ENCODE assay signal across 1 cellular context in the genomic region with DNA sequence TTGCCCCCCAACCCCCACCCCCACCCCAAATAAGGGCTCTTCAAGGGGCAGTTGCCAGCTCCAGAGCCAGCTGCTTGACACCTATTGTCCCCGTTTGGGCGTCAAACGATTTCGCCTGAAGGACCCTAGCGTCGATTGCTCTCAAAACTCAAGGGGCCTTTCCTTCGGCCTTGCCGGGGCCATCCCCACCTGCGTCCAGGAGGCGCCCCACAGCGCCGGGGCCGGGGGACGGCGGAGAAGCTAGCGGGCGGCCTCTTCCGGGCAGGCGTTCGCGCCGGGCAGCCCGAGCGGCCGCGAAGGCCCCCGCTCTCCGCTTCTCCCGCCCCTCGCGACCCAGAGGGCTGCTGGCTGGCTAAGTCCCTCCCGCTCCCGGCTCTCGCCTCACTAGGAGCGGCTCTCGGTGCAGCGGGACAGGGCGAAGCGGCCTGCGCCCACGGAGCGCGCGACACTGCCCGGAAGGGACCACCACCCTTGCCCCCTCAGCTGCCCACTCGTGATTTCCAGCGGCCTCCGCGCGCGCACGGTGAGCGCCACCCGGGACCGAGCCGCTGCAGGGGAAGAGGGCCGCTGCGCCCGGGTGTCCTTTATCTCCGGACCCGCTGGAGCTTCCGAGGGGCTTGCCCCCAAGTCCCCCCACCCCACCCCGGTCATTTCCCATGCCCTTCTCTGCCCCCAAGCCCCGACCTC.
TF ChIP-seq lines count a peak whose summit lies in the region.

A gene with protein sequence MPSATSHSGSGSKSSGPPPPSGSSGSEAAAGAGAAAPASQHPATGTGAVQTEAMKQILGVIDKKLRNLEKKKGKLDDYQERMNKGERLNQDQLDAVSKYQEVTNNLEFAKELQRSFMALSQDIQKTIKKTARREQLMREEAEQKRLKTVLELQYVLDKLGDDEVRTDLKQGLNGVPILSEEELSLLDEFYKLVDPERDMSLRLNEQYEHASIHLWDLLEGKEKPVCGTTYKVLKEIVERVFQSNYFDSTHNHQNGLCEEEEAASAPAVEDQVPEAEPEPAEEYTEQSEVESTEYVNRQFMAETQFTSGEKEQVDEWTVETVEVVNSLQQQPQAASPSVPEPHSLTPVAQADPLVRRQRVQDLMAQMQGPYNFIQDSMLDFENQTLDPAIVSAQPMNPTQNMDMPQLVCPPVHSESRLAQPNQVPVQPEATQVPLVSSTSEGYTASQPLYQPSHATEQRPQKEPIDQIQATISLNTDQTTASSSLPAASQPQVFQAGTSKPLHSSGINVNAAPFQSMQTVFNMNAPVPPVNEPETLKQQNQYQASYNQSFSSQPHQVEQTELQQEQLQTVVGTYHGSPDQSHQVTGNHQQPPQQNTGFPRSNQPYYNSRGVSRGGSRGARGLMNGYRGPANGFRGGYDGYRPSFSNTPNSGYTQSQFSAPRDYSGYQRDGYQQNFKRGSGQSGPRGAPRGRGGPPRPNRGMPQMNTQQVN (plus strand): TSS at position 383 of the 687 bp plus-strand sequence. CDS start 690 bp downstream, outside the sequence.

TF ChIP-seq in HepG2, 621 proteins besides CTCF, POLR2A, EP300 and RAD21 (continued from another document and continues in another):
- TF ChIP-seq, protein P1, sequence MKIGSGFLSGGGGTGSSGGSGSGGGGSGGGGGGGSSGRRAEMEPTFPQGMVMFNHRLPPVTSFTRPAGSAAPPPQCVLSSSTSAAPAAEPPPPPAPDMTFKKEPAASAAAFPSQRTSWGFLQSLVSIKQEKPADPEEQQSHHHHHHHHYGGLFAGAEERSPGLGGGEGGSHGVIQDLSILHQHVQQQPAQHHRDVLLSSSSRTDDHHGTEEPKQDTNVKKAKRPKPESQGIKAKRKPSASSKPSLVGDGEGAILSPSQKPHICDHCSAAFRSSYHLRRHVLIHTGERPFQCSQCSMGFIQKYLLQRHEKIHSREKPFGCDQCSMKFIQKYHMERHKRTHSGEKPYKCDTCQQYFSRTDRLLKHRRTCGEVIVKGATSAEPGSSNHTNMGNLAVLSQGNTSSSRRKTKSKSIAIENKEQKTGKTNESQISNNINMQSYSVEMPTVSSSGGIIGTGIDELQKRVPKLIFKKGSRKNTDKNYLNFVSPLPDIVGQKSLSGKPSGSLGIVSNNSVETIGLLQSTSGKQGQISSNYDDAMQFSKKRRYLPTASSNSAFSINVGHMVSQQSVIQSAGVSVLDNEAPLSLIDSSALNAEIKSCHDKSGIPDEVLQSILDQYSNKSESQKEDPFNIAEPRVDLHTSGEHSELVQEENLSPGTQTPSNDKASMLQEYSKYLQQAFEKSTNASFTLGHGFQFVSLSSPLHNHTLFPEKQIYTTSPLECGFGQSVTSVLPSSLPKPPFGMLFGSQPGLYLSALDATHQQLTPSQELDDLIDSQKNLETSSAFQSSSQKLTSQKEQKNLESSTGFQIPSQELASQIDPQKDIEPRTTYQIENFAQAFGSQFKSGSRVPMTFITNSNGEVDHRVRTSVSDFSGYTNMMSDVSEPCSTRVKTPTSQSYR (CRISPR knock-in tag; IDR thresholded peaks at IDR 0.05; ENCODE audit: borderline replicate concordance), result no peak
- TF ChIP-seq FOXA3 (CRISPR knock-in tag; IDR thresholded peaks at IDR 0.05) (peak; percentile 28; the same call in 1 of the 2 replicates), REXO4 (CRISPR knock-in tag; IDR thresholded peaks at IDR 0.05; ENCODE audit: borderline replicate concordance) (no peak), RORA (CRISPR knock-in tag; IDR thresholded peaks at IDR 0.05) (no peak), ZBTB3 (CRISPR knock-in tag; IDR thresholded peaks at IDR 0.05; ENCODE audit: borderline replicate concordance, low read depth) (0 out of 2 replicates have a peak, but pooled peaks have one; percentile 49), NR2F6 (IDR thresholded peaks at IDR 0.05) (no peak), NR2F6 (CRISPR knock-in tag; IDR thresholded peaks at IDR 0.05) (0 out of 2 replicates have a peak, but pooled peaks have one; percentile 7), ZNF333 (CRISPR knock-in tag; IDR thresholded peaks at IDR 0.05; ENCODE audit: borderline replicate concordance) (peak; percentile 94; the same call in 1 of the 2 replicates), FOSL1 (CRISPR knock-in tag; IDR thresholded peaks at IDR 0.05; ENCODE audit: borderline replicate concordance) (no peak), ZEB1 (IDR thresholded peaks at IDR 0.05; ENCODE audit: insufficient replicate concordance, low read depth) (no peak), HES4 (CRISPR knock-in tag; IDR thresholded peaks at IDR 0.05; ENCODE audit: borderline replicate concordance) (peak; percentile 80; the same call in 1 of the 2 replicates), MATR3 (CRISPR knock-in tag; IDR thresholded peaks at IDR 0.05) (no peak), ZNF446 (CRISPR knock-in tag; IDR thresholded peaks at IDR 0.05) (no peak), ZNF136 (CRISPR knock-in tag; IDR thresholded peaks at IDR 0.05; ENCODE audit: low read depth) (no peak), PAX8 (CRISPR knock-in tag; IDR thresholded peaks at IDR 0.05; ENCODE audit: borderline replicate concordance) (no peak), ZNF777 (CRISPR knock-in tag; IDR thresholded peaks at IDR 0.05) (no peak; the same call in 1 of the 2 replicates), SIN3B (IDR thresholded peaks at IDR 0.05; ENCODE audit: low read length) (no peak), ZNF34 (CRISPR knock-in tag; IDR thresholded peaks at IDR 0.05; ENCODE audit: borderline replicate concordance) (0 out of 2 replicates have a peak, but pooled peaks have one; percentile 71), ZNF263 (CRISPR knock-in tag; IDR thresholded peaks at IDR 0.05) (peak; percentile 58; the same call in 1 of the 2 replicates), ZNF549 (CRISPR knock-in tag; IDR thresholded peaks at IDR 0.05) (no peak), BORCS8-MEF2B (CRISPR knock-in tag; IDR thresholded peaks at IDR 0.05) (no peak), ZMAT3 (CRISPR knock-in tag; conservative IDR thresholded peaks at IDR 0.05) (peak; percentile 25; the same call in 1 of the 2 replicates), ZNF709 (CRISPR knock-in tag; IDR thresholded peaks at IDR 0.05) (peak; percentile 59; the same call in 1 of the 2 replicates), SNRNP70 (IDR thresholded peaks at IDR 0.05; ENCODE audit: low read depth, low read length) (no peak), RARA (CRISPR knock-in tag; IDR thresholded peaks at IDR 0.05) (no peak), MED1 (CRISPR knock-in tag; IDR thresholded peaks at IDR 0.05) (peak; percentile 59), FOSL2 (CRISPR knock-in tag; IDR thresholded peaks at IDR 0.05) (0 out of 2 replicates have a peak, but pooled peaks have one; percentile 4), HNRNPK (IDR thresholded peaks at IDR 0.05; ENCODE audit: low read depth, low read length, poor library complexity, severe bottlenecking) (peak; percentile 89), ZNF7 (CRISPR knock-in tag; IDR thresholded peaks at IDR 0.05) (no peak), ZSCAN25 (CRISPR knock-in tag; IDR thresholded peaks at IDR 0.05) (0 out of 2 replicates have a peak, but pooled peaks have one; percentile 32), CBFB (CRISPR knock-in tag; IDR thresholded peaks at IDR 0.05) (peak; percentile 44; the same call in 1 of the 2 replicates), ZNF101 (CRISPR knock-in tag; IDR thresholded peaks at IDR 0.05; ENCODE audit: borderline replicate concordance, low read depth) (no peak), MBD4 (IDR thresholded peaks at IDR 0.05; ENCODE audit: borderline replicate concordance, low read length) (no peak), ZNF367 (CRISPR knock-in tag; IDR thresholded peaks at IDR 0.05; ENCODE audit: borderline replicate concordance) (no peak)
- TF ChIP-seq, protein P2, sequence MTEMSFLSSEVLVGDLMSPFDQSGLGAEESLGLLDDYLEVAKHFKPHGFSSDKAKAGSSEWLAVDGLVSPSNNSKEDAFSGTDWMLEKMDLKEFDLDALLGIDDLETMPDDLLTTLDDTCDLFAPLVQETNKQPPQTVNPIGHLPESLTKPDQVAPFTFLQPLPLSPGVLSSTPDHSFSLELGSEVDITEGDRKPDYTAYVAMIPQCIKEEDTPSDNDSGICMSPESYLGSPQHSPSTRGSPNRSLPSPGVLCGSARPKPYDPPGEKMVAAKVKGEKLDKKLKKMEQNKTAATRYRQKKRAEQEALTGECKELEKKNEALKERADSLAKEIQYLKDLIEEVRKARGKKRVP (CRISPR knock-in tag; IDR thresholded peaks at IDR 0.05), result peak in 1 of 2 experiments; percentile 37; a peak in 2 of 4 replicates
- TF ChIP-seq, protein P3, sequence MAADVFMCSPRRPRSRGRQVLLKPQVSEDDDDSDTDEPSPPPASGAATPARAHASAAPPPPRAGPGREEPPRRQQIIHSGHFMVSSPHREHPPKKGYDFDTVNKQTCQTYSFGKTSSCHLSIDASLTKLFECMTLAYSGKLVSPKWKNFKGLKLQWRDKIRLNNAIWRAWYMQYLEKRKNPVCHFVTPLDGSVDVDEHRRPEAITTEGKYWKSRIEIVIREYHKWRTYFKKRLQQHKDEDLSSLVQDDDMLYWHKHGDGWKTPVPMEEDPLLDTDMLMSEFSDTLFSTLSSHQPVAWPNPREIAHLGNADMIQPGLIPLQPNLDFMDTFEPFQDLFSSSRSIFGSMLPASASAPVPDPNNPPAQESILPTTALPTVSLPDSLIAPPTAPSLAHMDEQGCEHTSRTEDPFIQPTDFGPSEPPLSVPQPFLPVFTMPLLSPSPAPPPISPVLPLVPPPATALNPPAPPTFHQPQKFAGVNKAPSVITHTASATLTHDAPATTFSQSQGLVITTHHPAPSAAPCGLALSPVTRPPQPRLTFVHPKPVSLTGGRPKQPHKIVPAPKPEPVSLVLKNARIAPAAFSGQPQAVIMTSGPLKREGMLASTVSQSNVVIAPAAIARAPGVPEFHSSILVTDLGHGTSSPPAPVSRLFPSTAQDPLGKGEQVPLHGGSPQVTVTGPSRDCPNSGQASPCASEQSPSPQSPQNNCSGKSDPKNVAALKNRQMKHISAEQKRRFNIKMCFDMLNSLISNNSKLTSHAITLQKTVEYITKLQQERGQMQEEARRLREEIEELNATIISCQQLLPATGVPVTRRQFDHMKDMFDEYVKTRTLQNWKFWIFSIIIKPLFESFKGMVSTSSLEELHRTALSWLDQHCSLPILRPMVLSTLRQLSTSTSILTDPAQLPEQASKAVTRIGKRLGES (CRISPR knock-in tag; IDR thresholded peaks at IDR 0.05; ENCODE audit: borderline replicate concordance), result no peak
- TF ChIP-seq, protein P4, sequence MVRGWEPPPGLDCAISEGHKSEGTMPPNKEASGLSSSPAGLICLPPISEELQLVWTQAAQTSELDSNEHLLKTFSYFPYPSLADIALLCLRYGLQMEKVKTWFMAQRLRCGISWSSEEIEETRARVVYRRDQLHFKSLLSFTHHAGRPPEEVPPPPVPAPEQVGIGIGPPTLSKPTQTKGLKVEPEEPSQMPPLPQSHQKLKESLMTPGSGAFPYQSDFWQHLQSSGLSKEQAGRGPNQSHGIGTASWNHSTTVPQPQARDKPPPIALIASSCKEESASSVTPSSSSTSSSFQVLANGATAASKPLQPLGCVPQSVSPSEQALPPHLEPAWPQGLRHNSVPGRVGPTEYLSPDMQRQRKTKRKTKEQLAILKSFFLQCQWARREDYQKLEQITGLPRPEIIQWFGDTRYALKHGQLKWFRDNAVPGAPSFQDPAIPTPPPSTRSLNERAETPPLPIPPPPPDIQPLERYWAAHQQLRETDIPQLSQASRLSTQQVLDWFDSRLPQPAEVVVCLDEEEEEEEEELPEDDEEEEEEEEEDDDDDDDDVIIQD (CRISPR knock-in tag; IDR thresholded peaks at IDR 0.05; ENCODE audit: low read depth), result no peak
- TF ChIP-seq, protein P5, sequence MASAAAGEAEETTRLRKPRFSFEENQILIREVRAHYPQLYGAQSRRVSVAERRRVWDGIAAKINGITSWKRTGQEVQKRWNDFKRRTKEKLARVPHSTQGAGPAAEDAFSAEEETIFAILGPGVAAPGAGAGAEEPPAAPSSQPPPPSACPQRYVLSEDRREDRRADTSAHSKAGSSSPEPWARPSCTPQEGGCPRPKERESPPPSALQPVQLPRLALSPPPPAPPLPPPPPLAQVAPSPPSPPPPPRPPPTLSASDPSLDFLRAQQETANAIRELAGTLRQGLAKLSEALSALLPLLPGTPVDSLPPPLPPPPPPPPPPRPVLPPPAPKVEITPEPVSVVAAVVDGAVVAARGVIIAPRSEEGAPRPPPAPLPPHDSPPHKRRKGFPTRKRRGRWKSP (CRISPR knock-in tag; IDR thresholded peaks at IDR 0.05), result peak; percentile 70; the same call in 1 of the 2 replicates
- TF ChIP-seq, protein P6, sequence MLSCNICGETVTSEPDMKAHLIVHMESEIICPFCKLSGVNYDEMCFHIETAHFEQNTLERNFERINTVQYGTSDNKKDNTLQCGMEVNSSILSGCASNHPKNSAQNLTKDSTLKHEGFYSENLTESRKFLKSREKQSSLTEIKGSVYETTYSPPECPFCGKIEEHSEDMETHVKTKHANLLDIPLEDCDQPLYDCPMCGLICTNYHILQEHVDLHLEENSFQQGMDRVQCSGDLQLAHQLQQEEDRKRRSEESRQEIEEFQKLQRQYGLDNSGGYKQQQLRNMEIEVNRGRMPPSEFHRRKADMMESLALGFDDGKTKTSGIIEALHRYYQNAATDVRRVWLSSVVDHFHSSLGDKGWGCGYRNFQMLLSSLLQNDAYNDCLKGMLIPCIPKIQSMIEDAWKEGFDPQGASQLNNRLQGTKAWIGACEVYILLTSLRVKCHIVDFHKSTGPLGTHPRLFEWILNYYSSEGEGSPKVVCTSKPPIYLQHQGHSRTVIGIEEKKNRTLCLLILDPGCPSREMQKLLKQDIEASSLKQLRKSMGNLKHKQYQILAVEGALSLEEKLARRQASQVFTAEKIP (CRISPR knock-in tag; IDR thresholded peaks at IDR 0.05; ENCODE audit: borderline replicate concordance), result no peak
- TF ChIP-seq, protein P7, sequence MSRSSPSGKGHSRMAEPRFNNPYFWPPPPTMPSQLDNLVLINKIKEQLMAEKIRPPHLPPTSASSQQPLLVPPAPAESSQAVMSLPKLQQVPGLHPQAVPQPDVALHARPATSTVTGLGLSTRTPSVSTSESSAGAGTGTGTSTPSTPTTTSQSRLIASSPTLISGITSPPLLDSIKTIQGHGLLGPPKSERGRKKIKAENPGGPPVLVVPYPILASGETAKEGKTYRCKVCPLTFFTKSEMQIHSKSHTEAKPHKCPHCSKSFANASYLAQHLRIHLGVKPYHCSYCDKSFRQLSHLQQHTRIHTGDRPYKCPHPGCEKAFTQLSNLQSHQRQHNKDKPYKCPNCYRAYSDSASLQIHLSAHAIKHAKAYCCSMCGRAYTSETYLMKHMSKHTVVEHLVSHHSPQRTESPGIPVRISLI (CRISPR knock-in tag; IDR thresholded peaks at IDR 0.05; ENCODE audit: borderline replicate concordance), result no peak
- TF ChIP-seq, protein P8, sequence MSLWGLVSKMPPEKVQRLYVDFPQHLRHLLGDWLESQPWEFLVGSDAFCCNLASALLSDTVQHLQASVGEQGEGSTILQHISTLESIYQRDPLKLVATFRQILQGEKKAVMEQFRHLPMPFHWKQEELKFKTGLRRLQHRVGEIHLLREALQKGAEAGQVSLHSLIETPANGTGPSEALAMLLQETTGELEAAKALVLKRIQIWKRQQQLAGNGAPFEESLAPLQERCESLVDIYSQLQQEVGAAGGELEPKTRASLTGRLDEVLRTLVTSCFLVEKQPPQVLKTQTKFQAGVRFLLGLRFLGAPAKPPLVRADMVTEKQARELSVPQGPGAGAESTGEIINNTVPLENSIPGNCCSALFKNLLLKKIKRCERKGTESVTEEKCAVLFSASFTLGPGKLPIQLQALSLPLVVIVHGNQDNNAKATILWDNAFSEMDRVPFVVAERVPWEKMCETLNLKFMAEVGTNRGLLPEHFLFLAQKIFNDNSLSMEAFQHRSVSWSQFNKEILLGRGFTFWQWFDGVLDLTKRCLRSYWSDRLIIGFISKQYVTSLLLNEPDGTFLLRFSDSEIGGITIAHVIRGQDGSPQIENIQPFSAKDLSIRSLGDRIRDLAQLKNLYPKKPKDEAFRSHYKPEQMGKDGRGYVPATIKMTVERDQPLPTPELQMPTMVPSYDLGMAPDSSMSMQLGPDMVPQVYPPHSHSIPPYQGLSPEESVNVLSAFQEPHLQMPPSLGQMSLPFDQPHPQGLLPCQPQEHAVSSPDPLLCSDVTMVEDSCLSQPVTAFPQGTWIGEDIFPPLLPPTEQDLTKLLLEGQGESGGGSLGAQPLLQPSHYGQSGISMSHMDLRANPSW (CRISPR knock-in tag; IDR thresholded peaks at IDR 0.05; ENCODE audit: borderline replicate concordance), result 0 out of 2 replicates have a peak, but pooled peaks have one; percentile 34
